ENCODE assay signal across 9 cellular contexts in the genomic region with DNA sequence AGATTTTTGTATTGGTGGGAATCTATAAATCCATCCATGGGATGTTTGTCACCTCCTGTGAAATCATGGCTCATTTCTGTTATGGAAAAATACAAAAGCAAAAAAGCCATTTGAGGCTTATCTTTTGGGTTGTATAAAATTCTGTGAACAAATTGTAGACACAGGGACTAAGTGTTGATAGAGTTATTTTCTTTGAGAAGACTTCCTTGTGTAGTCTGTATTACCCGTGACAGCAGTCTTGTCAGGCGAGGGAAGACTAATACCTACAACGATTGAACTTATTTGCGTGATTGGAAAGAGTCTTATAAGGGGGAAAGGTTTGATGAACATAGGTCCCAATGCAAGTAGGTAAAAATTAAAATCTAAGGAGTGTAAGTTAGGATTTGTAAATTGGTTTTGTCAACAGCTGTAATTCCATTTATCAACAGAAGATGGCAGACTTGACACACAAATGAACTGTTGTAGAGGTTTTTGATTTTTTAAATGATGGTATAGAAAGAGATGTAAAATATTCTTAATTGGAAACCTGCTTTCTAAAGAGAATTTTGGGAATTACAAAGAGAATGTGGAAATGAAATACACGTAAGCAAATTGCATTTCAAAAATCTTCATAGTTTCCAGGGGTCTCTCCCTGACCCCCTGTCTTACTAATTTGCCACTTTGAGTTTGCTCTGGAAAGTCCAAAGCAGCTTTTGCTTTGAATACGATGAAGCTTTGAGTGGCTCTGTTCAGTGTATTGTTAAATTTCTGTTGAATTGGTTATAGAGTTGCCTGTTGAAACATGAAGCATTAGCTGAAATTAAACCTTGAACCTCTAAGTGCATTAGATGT. TPM values are rescaled to one million over a fixed set of nuclear protein-coding genes. Genes with fewer than 3 reads are reported as not detected.
DNase-seq lines count a peak whose midpoint lies in the region; FAIRE-seq and TF ChIP-seq lines count a peak whose summit lies in the region.
"Had no signal": no experiment of that assay in that cellular context is flagged by ENCODE, and none has a peak within 500 bp of the region (broad histone marks: within the 10 kb centered on the region; RNA-seq: fewer than 3 reads in every experiment).

No MANE protein-coding gene starts in this region.

- no peak for TF ChIP-seq EP300 in sigmoid colon (IDR thresholded peaks at IDR 0.05)

- DNase-seq in ACHN = peak; percentile 13
- DNase-seq in GM12892 (ENCODE audit: insufficient read length) = no peak
- DNase-seq in RPMI7951 (ENCODE audit: low read depth) = peak; percentile 35
- DNase-seq in fibroblast of the conjunctiva (ENCODE audit: low read depth) = peak; percentile 40
- DNase-seq in sigmoid colon = no peak
- DNase-seq in ecto neural progenitor cell (ENCODE audit: low spot score) = no peak
- DNase-seq in iPS-NIHi7 (ENCODE audit: extremely low spot score) = no peak
- DNase-seq in activated naive CD8-positive, alpha-beta T cell treated with anti-CD3 and anti-CD28 coated beads for 36 hours = no peak

- H3K27me3 Mint-ChIP-seq in activated naive CD8-positive, alpha-beta T cell treated with anti-CD3 and anti-CD28 coated beads for 36 hours = no peaks in the 10 kb centered on the region

- WGBS in sigmoid colon, 2 donors = 32 to 68% methylated on average over 6 of the region's 6 CpGs

- H3K27ac ChIP-seq in sigmoid colon = no peak overlapping the region

- peak; percentile 52 to 82 (median 80) for TF ChIP-seq CTCF in sigmoid colon (IDR thresholded peaks at IDR 0.05)

- H3K9me3 Mint-ChIP-seq in activated naive CD8-positive, alpha-beta T cell treated with anti-CD3 and anti-CD28 coated beads for 36 hours = no peaks in the 10 kb centered on the region

- intact Hi-C loops in sigmoid colon (cut with DNase I) = loop anchor here (2.0 to 5.0 kb wide), 2 partner anchors 563 to 583 kb away; no protein-coding TSS in a partner anchor

- H3K4me1 ChIP-seq in sigmoid colon = no peaks in the 10 kb centered on the region
- H3K4me1 ChIP-seq: HAP-1 had no signal

- H3K27me3 ChIP-seq in sigmoid colon = no peaks in the 10 kb centered on the region

- no peaks in the 10 kb centered on the region for H3K9me3 ChIP-seq in sigmoid colon
- H3K9me3 ChIP-seq: HAP-1 had no signal

- no peak overlapping the region for H3K4me3 Mint-ChIP-seq in activated naive CD8-positive, alpha-beta T cell treated with anti-CD3 and anti-CD28 coated beads for 36 hours

- H3K36me3 Mint-ChIP-seq in activated naive CD8-positive, alpha-beta T cell treated with anti-CD3 and anti-CD28 coated beads for 36 hours = peaks cover 4% of the 10 kb centered on the region

- in situ Hi-C loops in ACHN (cut with HindIII; ENCODE audit: low pct_ligation_motif_present, low pct_unique_long_range_greater_than_20kb, low sequenced_read_pairs) = no loop called here

- H3K36me3 ChIP-seq in sigmoid colon = no peaks in the 10 kb centered on the region
- H3K36me3 ChIP-seq: HAP-1 had no signal

- no peak for TF ChIP-seq POLR2A in GM12892 (IDR thresholded peaks at IDR 0.05; ENCODE audit: low read depth, low read length)
- no peak for TF ChIP-seq POLR2A in sigmoid colon (IDR thresholded peaks at IDR 0.05)

- H3K4me1 Mint-ChIP-seq in activated naive CD8-positive, alpha-beta T cell treated with anti-CD3 and anti-CD28 coated beads for 36 hours = peaks cover 2% of the 10 kb centered on the region

- H3K4me3 ChIP-seq in sigmoid colon = no peak overlapping the region
- H3K4me3 ChIP-seq: HAP-1 had no signal

- FAIRE-seq in GM12892 (lab: Jason Lieb, UNC) = peak; percentile 73

- H3K27ac Mint-ChIP-seq in activated naive CD8-positive, alpha-beta T cell treated with anti-CD3 and anti-CD28 coated beads for 36 hours = no peak overlapping the region

RNA-seq across cellular contexts. Expression of gene SLC25A26, which starts 33.2 kb away (rescaled TPM):
- 20.2 TPM for polyA plus RNA-seq in GM12892 (2012; ENCODE audit: missing spikeins)
- total RNA-seq in RPMI7951 (2014; rRNA removed; shearing (Covaris generic)) = 27.2 and 31.3 TPM in 2 replicates
- 10 to 100 TPM; 22.4 to 42.8 (median 28.9) TPM for total RNA-seq in sigmoid colon
- 10 to 100 TPM; 17.8 to 20.0 (median 19.8) TPM for polyA plus RNA-seq in sigmoid colon
- total RNA-seq in activated naive CD8-positive, alpha-beta T cell treated with anti-CD3 and anti-CD28 coated beads for 36 hours = 10 to 100 TPM; 24.4 to 25.2 TPM

Comparison
In these comparisons a context has a peak if more than half of its experiments do, and no peak if none do; other contexts are left out.
1. DNase-seq: peak in ACHN (single experiment), RPMI7951 (single experiment) and fibroblast of the conjunctiva (single experiment); none in GM12892 (single experiment), sigmoid colon (single experiment), ecto neural progenitor cell (single experiment), iPS-NIHi7 (single experiment) and activated naive CD8-positive, alpha-beta T cell treated with anti-CD3 and anti-CD28 coated beads for 36 hours (single experiment).